Comparison of ENCODE assay signal across 23 cellular contexts in the genomic region with DNA sequence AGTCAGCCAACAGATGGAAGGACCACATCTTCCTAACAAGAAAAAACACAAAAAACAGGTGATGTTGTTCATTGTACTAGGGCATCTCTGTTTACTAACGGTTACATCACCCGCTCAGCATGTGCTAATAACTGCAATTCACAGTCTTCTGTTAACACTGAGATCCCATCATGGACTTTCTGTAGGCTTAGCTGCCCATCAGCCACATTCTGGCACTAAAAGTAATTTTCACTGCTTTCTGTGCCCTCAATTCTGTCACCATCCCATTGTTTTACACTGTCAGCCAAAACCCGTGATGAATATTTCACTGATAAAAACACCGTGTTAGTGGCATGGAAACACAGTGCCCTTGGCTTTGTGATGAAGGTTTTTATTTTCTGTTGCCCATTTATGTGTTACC.
DNase-seq lines count a peak whose midpoint lies in the region; ATAC-seq and TF ChIP-seq lines count a peak whose summit lies in the region.
"Had no signal": no experiment of that assay in that cellular context is flagged by ENCODE, and none has a peak within 500 bp of the region (broad histone marks: within the 10 kb centered on the region; RNA-seq: fewer than 3 reads in every experiment).

No MANE protein-coding gene starts in this region.

- no peak overlapping the region for H2AFZ ChIP-seq in smooth muscle cell (ENCODE audit: low read depth)
- H2AFZ ChIP-seq: parathyroid adenoma had no signal

- intact Hi-C loops in Right ventricle myocardium inferior (cut with DNase I): no loop called here
- intact Hi-C loops in cardiac septum (cut with DNase I): no loop called here

- no peaks in the 10 kb centered on the region for H3K27me3 ChIP-seq in smooth muscle cell (ENCODE audit: low read depth)
- H3K27me3 ChIP-seq: breast epithelium, dorsolateral prefrontal cortex, esophagus muscularis mucosa, upper lobe of left lung had no signal

- H3K9ac ChIP-seq in smooth muscle cell (ENCODE audit: low read depth): no peak overlapping the region
- H3K9ac ChIP-seq: KMS-11, parathyroid adenoma had no signal

- no peaks in the 10 kb centered on the region for H3K4me1 ChIP-seq in smooth muscle cell (ENCODE audit: low read depth)
- H3K4me1 ChIP-seq: breast epithelium had no signal

- H3K36me3 ChIP-seq in smooth muscle cell (ENCODE audit: low read depth): peaks cover 4% of the 10 kb centered on the region
- H3K36me3 ChIP-seq: breast epithelium had no signal

- H3K9me3 Mint-ChIP-seq in neural crest cell: no peaks in the 10 kb centered on the region
- H3K9me3 Mint-ChIP-seq: activated naive CD8-positive, alpha-beta T cell treated with anti-CD3 and anti-CD28 coated beads, Interleukin-2, amount 10 ng/mL, durations not matched to agents 7 days and 5 days; activated T-cell treated with anti-CD3 and anti-CD28 coated beads, Interleukin-2, amount 50 U/mL, for 72 hours; T-helper 2 cell treated with Interferon-gamma antibody and Interleukin-4, amounts not matched to agents 5 μg/mL and 100 μg/mL, for 36 hours had no signal

- ATAC-seq in Right ventricle myocardium inferior (peak; percentile 61), HG03159 (IDR thresholded peaks at IDR 0.05; ENCODE audit: unreplicated experiment) (no peak), HG02973 (IDR thresholded peaks at IDR 0.05; ENCODE audit: unreplicated experiment) (no peak)
- ATAC-seq: activated T-cell treated with anti-CD3 and anti-CD28 coated beads, Interleukin-2, amount 50 U/mL, for 72 hours; CD8-positive, alpha-beta T cell; lower lobe of right lung had no signal

- peaks cover 36% of the 10 kb centered on the region for H4K20me1 ChIP-seq in smooth muscle cell (ENCODE audit: low read depth)

- no peak overlapping the region for H3K4me2 ChIP-seq in smooth muscle cell
- H3K4me2 ChIP-seq: KMS-11 had no signal

- peaks cover 23% of the 10 kb centered on the region for H3K79me2 ChIP-seq in smooth muscle cell (ENCODE audit: low read depth)
- H3K79me2 ChIP-seq: parathyroid adenoma had no signal

- DNase-seq in Right ventricle myocardium inferior (ENCODE audit: missing footprints) (no peak), cardiac septum (ENCODE audit: low spot score) (no peak), NCI-H460 (ENCODE audit: extremely low read depth, low read depth) (peak; percentile 23), erythroblast (lab: John Stamatoyannopoulos, UW) (peak; percentile 33 to 69), neural crest cell (ENCODE audit: low read depth, low spot score) (no peak), smooth muscle cell (lab: John Stamatoyannopoulos, UW; ENCODE audit: unreplicated experiment) (no peak)
- DNase-seq: activated CD4-positive, CD25-positive, alpha-beta regulatory T cell; activated CD8-positive, alpha-beta memory T cell treated with anti-CD3 and anti-CD28 coated beads for 24 hours; activated naive CD8-positive, alpha-beta T cell treated with anti-CD3 and anti-CD28 coated beads, Interleukin-2, amount 10 ng/mL, durations not matched to agents 7 days and 5 days; activated T-cell treated with anti-CD3 and anti-CD28 coated beads, Interleukin-2, amount 50 U/mL, for 72 hours; CD8-positive, alpha-beta T cell; dorsolateral prefrontal cortex; lower lobe of right lung; NCI-H510A treated with DMSO at 0.1 percent for 48 hours; OCI-M1; upper lobe of left lung had no signal

- H3K9me3 ChIP-seq in smooth muscle cell (replicated peaks; ENCODE audit: low read depth): no peaks in the 10 kb centered on the region
- H3K9me3 ChIP-seq: breast epithelium, esophagus muscularis mucosa, lower lobe of right lung, upper lobe of left lung had no signal

- H3K27ac Mint-ChIP-seq in neural crest cell (ENCODE audit: unreplicated experiment): peak overlapping the region; percentile 23
- H3K27ac Mint-ChIP-seq: activated naive CD8-positive, alpha-beta T cell treated with anti-CD3 and anti-CD28 coated beads, Interleukin-2, amount 10 ng/mL, durations not matched to agents 7 days and 5 days; CD8-positive, alpha-beta T cell; T-helper 2 cell treated with Interferon-gamma antibody and Interleukin-4, amounts not matched to agents 5 μg/mL and 100 μg/mL, for 36 hours had no signal

- TF ChIP-seq CTCF in neural crest cell (conservative IDR thresholded peaks at IDR 0.05): no peak
- TF ChIP-seq CTCF in smooth muscle cell (IDR thresholded peaks at IDR 0.05; ENCODE audit: borderline replicate concordance, insufficient read depth, poor library complexity, severe bottlenecking): no peak

- 81% methylated on average over 4 of the region's 4 CpGs for WGBS in smooth muscle cell (ENCODE audit: low lambda C conversion rate)

- TF ChIP-seq POLR2A in erythroblast (IDR thresholded peaks at IDR 0.05; ENCODE audit: low read length): no peak

- H3K4me1 Mint-ChIP-seq in neural crest cell: no peaks in the 10 kb centered on the region

- H3K36me3 Mint-ChIP-seq in neural crest cell (ENCODE audit: low read depth): peaks cover 3% of the 10 kb centered on the region

- H3K4me3 ChIP-seq in smooth muscle cell: no peak overlapping the region
- H3K4me3 ChIP-seq: breast epithelium, dorsolateral prefrontal cortex, esophagus muscularis mucosa, lower lobe of right lung, upper lobe of left lung had no signal

- H3F3A ChIP-seq in smooth muscle cell (ENCODE audit: low read depth): no peaks in the 10 kb centered on the region

- no peak overlapping the region for H3K27ac ChIP-seq in smooth muscle cell (ENCODE audit: low read depth)
- H3K27ac ChIP-seq: breast epithelium, esophagus muscularis mucosa, KMS-11, lower lobe of right lung, parathyroid adenoma, upper lobe of left lung had no signal

- no peak overlapping the region for H3K4me3 Mint-ChIP-seq in neural crest cell
- H3K4me3 Mint-ChIP-seq: activated naive CD8-positive, alpha-beta T cell treated with anti-CD3 and anti-CD28 coated beads, Interleukin-2, amount 10 ng/mL, durations not matched to agents 7 days and 5 days; activated T-cell treated with anti-CD3 and anti-CD28 coated beads, Interleukin-2, amount 50 U/mL, for 72 hours; CD8-positive, alpha-beta T cell; T-helper 2 cell treated with Interferon-gamma antibody and Interleukin-4, amounts not matched to agents 5 μg/mL and 100 μg/mL, for 36 hours had no signal

- no peaks in the 10 kb centered on the region for H3K27me3 Mint-ChIP-seq in neural crest cell (ENCODE audit: low read depth)
- H3K27me3 Mint-ChIP-seq: activated naive CD8-positive, alpha-beta T cell treated with anti-CD3 and anti-CD28 coated beads, Interleukin-2, amount 10 ng/mL, durations not matched to agents 7 days and 5 days had no signal

Comparison
In these comparisons a context has a peak if more than half of its experiments do, and no peak if none do; other contexts are left out.
1. DNase-seq: peak in NCI-H460 (single experiment) and erythroblast (2 of 2); none in Right ventricle myocardium inferior (single experiment), cardiac septum (single experiment), neural crest cell (single experiment) and smooth muscle cell (single experiment).